Comparison of ENCODE assay signal across 9 cellular contexts in the genomic region with DNA sequence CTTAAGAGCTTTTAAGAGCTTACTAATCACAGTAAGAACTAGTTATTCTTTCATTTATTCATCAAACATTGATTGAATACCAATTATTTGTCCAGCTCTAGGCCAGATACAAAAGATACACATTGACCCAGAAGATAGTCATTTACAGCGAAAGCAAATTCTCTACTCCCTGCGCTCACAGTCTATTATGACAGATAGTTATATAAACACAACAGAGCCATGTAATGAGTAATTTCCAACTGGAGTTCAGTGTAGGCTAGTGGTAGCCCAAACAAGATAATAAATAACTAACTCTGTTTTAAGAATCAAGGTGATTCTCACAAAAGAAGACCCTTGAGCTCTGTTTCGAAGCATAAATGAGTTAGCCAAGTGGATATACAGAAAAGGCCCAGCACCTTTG.
"Had no signal": no experiment of that assay in that cellular context is flagged by ENCODE, and none has a peak within 500 bp of the region (broad histone marks: within the 10 kb centered on the region; RNA-seq: fewer than 3 reads in every experiment).

No MANE protein-coding gene starts in this region.

- H3K4me3 ChIP-seq: GM23248, GM23338, HAP-1 had no signal

- H3K4me2 ChIP-seq: GM23338 had no signal

- DNase-seq: GM23248, GOT3, H7, H9, HCEC 1CT, HFFc6 had no signal

- H3K9me3 ChIP-seq: HAP-1 had no signal

- H2AFZ ChIP-seq: GM23248, GM23338 had no signal

- H3K36me3 ChIP-seq: HAP-1 had no signal

- H3K4me1 ChIP-seq: HAP-1 had no signal

- ATAC-seq: GM23338, HCT116 had no signal

- H3K9ac ChIP-seq: GM23248 had no signal

- H3K27ac ChIP-seq: GM23248 had no signal
